9 cellular contexts compared by ENCODE assay signal in the genomic region with DNA sequence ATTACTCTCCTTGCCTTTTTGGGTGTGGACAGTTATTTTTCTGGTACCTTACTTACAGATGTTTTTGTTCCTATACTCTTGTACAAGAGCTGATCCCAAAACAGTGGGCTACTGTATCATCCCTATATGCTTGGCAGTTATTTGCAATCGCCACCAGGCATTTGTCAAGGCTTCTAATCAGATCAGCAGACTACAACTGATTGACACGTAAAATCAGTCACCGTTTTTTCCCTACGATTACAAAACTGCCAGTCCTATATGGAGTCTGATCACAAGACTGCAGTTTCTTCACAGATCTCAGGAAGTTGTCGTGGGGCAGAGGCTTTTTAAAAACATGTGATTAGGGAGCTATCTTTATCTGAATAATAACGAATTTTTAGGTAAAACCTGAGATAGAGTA. TPM values are rescaled to one million over a fixed set of nuclear protein-coding genes. Genes with fewer than 3 reads are reported as not detected.
DNase-seq lines count a peak whose midpoint lies in the region; ATAC-seq lines count a peak whose summit lies in the region.
"Had no signal": no experiment of that assay in that cellular context is flagged by ENCODE, and none has a peak within 500 bp of the region (broad histone marks: within the 10 kb centered on the region; RNA-seq: fewer than 3 reads in every experiment).

No MANE protein-coding gene starts in this region.

- H3K27ac Mint-ChIP-seq in CD4-positive, alpha-beta memory T cell: peak overlapping the region; percentile 7 to 93 (median 88)
- H3K27ac Mint-ChIP-seq in IgD-negative memory B cell: peak overlapping the region; percentile 71 to 97 (median 93)
- no peak overlapping the region for H3K27ac Mint-ChIP-seq in activated naive CD8-positive, alpha-beta T cell treated with anti-CD3 and anti-CD28 coated beads for 36 hours
- H3K27ac Mint-ChIP-seq in naive thymus-derived CD4-positive, alpha-beta T cell: peak overlapping the region; percentile 42 to 97 (median 84)

- peaks cover 11 to 24% of the 10 kb centered on the region in 2 donors for H3K36me3 Mint-ChIP-seq in CD4-positive, alpha-beta memory T cell
- no peaks in the 10 kb centered on the region for H3K36me3 Mint-ChIP-seq in IgD-negative memory B cell
- peaks cover 23% of the 10 kb centered on the region for H3K36me3 Mint-ChIP-seq in activated naive CD8-positive, alpha-beta T cell treated with anti-CD3 and anti-CD28 coated beads for 36 hours
- H3K36me3 Mint-ChIP-seq in naive thymus-derived CD4-positive, alpha-beta T cell: peaks cover 4 to 16% (median 10%) of the 10 kb centered on the region in 5 donors

- no peak for ATAC-seq in naive thymus-derived CD4-positive, alpha-beta T cell

- no peaks in the 10 kb centered on the region for H3K27me3 Mint-ChIP-seq in CD4-positive, alpha-beta memory T cell
- no peaks in the 10 kb centered on the region for H3K27me3 Mint-ChIP-seq in IgD-negative memory B cell
- H3K27me3 Mint-ChIP-seq in activated naive CD8-positive, alpha-beta T cell treated with anti-CD3 and anti-CD28 coated beads for 36 hours: no peaks in the 10 kb centered on the region
- no peaks in the 10 kb centered on the region for H3K27me3 Mint-ChIP-seq in naive thymus-derived CD4-positive, alpha-beta T cell

- H3K36me3 ChIP-seq in CD4-positive, alpha-beta memory T cell (ENCODE audit: insufficient read depth, low read length): peaks cover 7% of the 10 kb centered on the region
- H3K36me3 ChIP-seq in naive thymus-derived CD4-positive, alpha-beta T cell (ENCODE audit: control insufficient read depth in 2 of 3, insufficient read depth in 3 of 3, low read length in 3 of 3): peaks cover 0 to 12% (median 0%) of the 10 kb centered on the region in 3 experiments

- DNase-seq in CD4-positive, alpha-beta memory T cell: no peak
- DNase-seq in activated naive CD8-positive, alpha-beta T cell treated with anti-CD3 and anti-CD28 coated beads for 36 hours: no peak
- DNase-seq in naive thymus-derived CD4-positive, alpha-beta T cell: no peak
- DNase-seq in SKM-1 treated with dmso at 0.1 percent for 144 hours (lab: John Stamatoyannopoulos, UW; ENCODE audit: unreplicated experiment) (no peak), dermis blood vessel endothelial cell (no peak)
- DNase-seq in stimulated activated CD4-positive, alpha-beta T cell treated with anti-CD3 and anti-CD28 coated beads, Interleukin-1b, Interleukin-23, amount 100 ng/mL, for 48 hours: no peak
- no peak for DNase-seq in stimulated activated CD4-positive, alpha-beta T cell treated with anti-CD3 and anti-CD28 coated beads, Interleukin-2, amount 100 ng/mL, for 48 hours
- DNase-seq: GDM1 had no signal

- peak overlapping the region; percentile 64 to 80 (median 66) for H3K4me3 Mint-ChIP-seq in CD4-positive, alpha-beta memory T cell
- peak overlapping the region in 3 of 4 donors; percentile 39 to 93 (median 43) for H3K4me3 Mint-ChIP-seq in IgD-negative memory B cell
- peak overlapping the region; percentile 64 for H3K4me3 Mint-ChIP-seq in activated naive CD8-positive, alpha-beta T cell treated with anti-CD3 and anti-CD28 coated beads for 36 hours
- peak overlapping the region; percentile 46 to 98 (median 66) for H3K4me3 Mint-ChIP-seq in naive thymus-derived CD4-positive, alpha-beta T cell

- intact Hi-C loops in CD4-positive, alpha-beta memory T cell (cut with micrococcal nuclease): loop anchor here (10.0 kb wide), 1 partner anchor 392 kb away; a partner anchor contains a TSS
- intact Hi-C loops in naive thymus-derived CD4-positive, alpha-beta T cell (cut with micrococcal nuclease): loop anchor here in 1 of 2 donors (10.0 kb wide), 2 partner anchors 1062 to 1968 kb away; a partner anchor contains a TSS

- POLR2A ChIA-PET in CD4-positive, alpha-beta memory T cell (lab: Charles Lee; ENCODE audit: partially characterized antibody): interaction anchor here (0.6 to 2.1 kb wide), 3 partner anchors 13 to 460 kb away, joined by 3 to 10 read pairs (median 3); a partner anchor contains a TSS
- POLR2A ChIA-PET in naive thymus-derived CD4-positive, alpha-beta T cell (lab: Charles Lee): interaction anchor here (0.6 to 6.2 kb wide), 4 partner anchors 9 to 1261 kb away, joined by 3 to 69 read pairs (median 4); a partner anchor contains a TSS

- CTCF ChIA-PET in CD4-positive, alpha-beta memory T cell (lab: Charles Lee; ENCODE audit: partially characterized antibody): interaction anchor here (1.0 to 5.6 kb wide), 5 partner anchors 8 to 73 kb away, joined by 4 to 41 read pairs (median 15); a partner anchor contains a TSS
- CTCF ChIA-PET in naive thymus-derived CD4-positive, alpha-beta T cell (lab: Charles Lee): no interaction called here

- H3K4me3 ChIP-seq in CD4-positive, alpha-beta memory T cell (ENCODE audit: low read length in 2 of 2): no peak overlapping the region
- H3K4me3 ChIP-seq in naive thymus-derived CD4-positive, alpha-beta T cell (ENCODE audit: low read length): no peak overlapping the region

- H3K27me3 ChIP-seq in CD4-positive, alpha-beta memory T cell (ENCODE audit: insufficient read depth, low read length): no peaks in the 10 kb centered on the region
- H3K27me3 ChIP-seq in naive thymus-derived CD4-positive, alpha-beta T cell (ENCODE audit: control insufficient read depth in 2 of 2, insufficient read depth in 2 of 2, low read length in 2 of 2): no peaks in the 10 kb centered on the region

- H3K4me1 ChIP-seq in CD4-positive, alpha-beta memory T cell (ENCODE audit: insufficient read depth, low read length): peaks cover 37% of the 10 kb centered on the region
- H3K4me1 ChIP-seq in naive thymus-derived CD4-positive, alpha-beta T cell (ENCODE audit: control insufficient read depth in 2 of 2, insufficient read depth in 2 of 2, low read length in 2 of 2): peaks cover 9 to 23% of the 10 kb centered on the region in 2 donors

- H3K9me3 Mint-ChIP-seq in CD4-positive, alpha-beta memory T cell: no peaks in the 10 kb centered on the region
- H3K9me3 Mint-ChIP-seq in IgD-negative memory B cell: no peaks in the 10 kb centered on the region
- H3K9me3 Mint-ChIP-seq in activated naive CD8-positive, alpha-beta T cell treated with anti-CD3 and anti-CD28 coated beads for 36 hours: no peaks in the 10 kb centered on the region
- H3K9me3 Mint-ChIP-seq in naive thymus-derived CD4-positive, alpha-beta T cell: no peaks in the 10 kb centered on the region

- no peaks in the 10 kb centered on the region for H3K9me3 ChIP-seq in CD4-positive, alpha-beta memory T cell (ENCODE audit: control insufficient read depth in 1 of 2, low read length in 2 of 2)
- H3K9me3 ChIP-seq in naive thymus-derived CD4-positive, alpha-beta T cell (ENCODE audit: control insufficient read depth in 2 of 3, low read length in 3 of 3): no peaks in the 10 kb centered on the region

- peaks cover 29 to 41% (median 37%) of the 10 kb centered on the region in 4 donors for H3K4me1 Mint-ChIP-seq in CD4-positive, alpha-beta memory T cell
- peaks cover 24 to 35% (median 29%) of the 10 kb centered on the region in 3 donors for H3K4me1 Mint-ChIP-seq in IgD-negative memory B cell
- peaks cover 42% of the 10 kb centered on the region for H3K4me1 Mint-ChIP-seq in activated naive CD8-positive, alpha-beta T cell treated with anti-CD3 and anti-CD28 coated beads for 36 hours
- H3K4me1 Mint-ChIP-seq in naive thymus-derived CD4-positive, alpha-beta T cell: peaks cover 27 to 63% (median 46%) of the 10 kb centered on the region in 7 donors

- no peak overlapping the region for H3K27ac ChIP-seq in CD4-positive, alpha-beta memory T cell (ENCODE audit: low read depth, low read length)
- H3K27ac ChIP-seq in naive thymus-derived CD4-positive, alpha-beta T cell (ENCODE audit: low read depth, low read length): peak overlapping the region; percentile 17

RNA-seq across cellular contexts. Expression of a gene that starts 1.3 kb away (rescaled TPM):
- 10 to 100 TPM; 20.2 to 24.0 TPM for total RNA-seq in CD4-positive, alpha-beta memory T cell
- polyA plus RNA-seq in CD4-positive, alpha-beta memory T cell: 10 to 100 TPM; 37.3 to 44.5 TPM
- 28.8 TPM for polyA plus RNA-seq in IgD-negative memory B cell
- total RNA-seq in activated naive CD8-positive, alpha-beta T cell treated with anti-CD3 and anti-CD28 coated beads for 36 hours: 10 to 100 TPM; 14.3 to 14.5 TPM
- total RNA-seq in naive thymus-derived CD4-positive, alpha-beta T cell: 10 to 100 TPM in 4 of 5 experiments, 1 to 10 TPM in 1; 8.0 to 26.6 (median 12.4) TPM
- polyA plus RNA-seq in naive thymus-derived CD4-positive, alpha-beta T cell: 10 to 100 TPM; 42.1 to 47.7 TPM
- total RNA-seq in dermis blood vessel endothelial cell: 8.7 and 18.2 TPM in 2 replicates

RNA-seq across cellular contexts. Expression of a gene that starts 1.8 kb away (rescaled TPM):
- 10 to 100 TPM; 39.0 to 39.9 TPM for total RNA-seq in CD4-positive, alpha-beta memory T cell
- 100 to 1,000 TPM in 1 of 2 donors, 10 to 100 TPM in 1; 59.4 to 108 TPM for polyA plus RNA-seq in CD4-positive, alpha-beta memory T cell
- polyA plus RNA-seq in IgD-negative memory B cell: 53.8 TPM
- 10 to 100 TPM; 16.6 to 16.7 TPM for total RNA-seq in activated naive CD8-positive, alpha-beta T cell treated with anti-CD3 and anti-CD28 coated beads for 36 hours
- 100 to 1,000 TPM in 1 of 5 experiments, 10 to 100 TPM in 4; 20.5 to 102 (median 43.6) TPM for total RNA-seq in naive thymus-derived CD4-positive, alpha-beta T cell
- 10 to 100 TPM; 59.4 to 80.8 TPM for polyA plus RNA-seq in naive thymus-derived CD4-positive, alpha-beta T cell
- 30.0 and 30.6 TPM in 2 replicates for total RNA-seq in dermis blood vessel endothelial cell

RNA-seq across cellular contexts. Expression of a gene that starts 20.4 kb away (rescaled TPM):
- 10 to 100 TPM; 11.6 to 12.7 TPM for total RNA-seq in CD4-positive, alpha-beta memory T cell
- polyA plus RNA-seq in CD4-positive, alpha-beta memory T cell: 10 to 100 TPM; 23.0 to 28.8 TPM
- 31.5 TPM for polyA plus RNA-seq in IgD-negative memory B cell
- total RNA-seq in activated naive CD8-positive, alpha-beta T cell treated with anti-CD3 and anti-CD28 coated beads for 36 hours: 10 to 100 TPM; 20.3 to 21.3 TPM
- 10 to 100 TPM in 2 of 5 experiments, 1 to 10 TPM in 3; 3.5 to 17.4 (median 8.3) TPM for total RNA-seq in naive thymus-derived CD4-positive, alpha-beta T cell
- polyA plus RNA-seq in naive thymus-derived CD4-positive, alpha-beta T cell: 10 to 100 TPM; 12.4 to 19.2 TPM
- 14.4 and 15.3 TPM in 2 replicates for total RNA-seq in dermis blood vessel endothelial cell

RNA-seq across cellular contexts. Expression of a gene that starts 20.6 kb away (rescaled TPM):
- 10 to 100 TPM; 17.5 to 17.8 TPM for total RNA-seq in CD4-positive, alpha-beta memory T cell
- 10 to 100 TPM; 28.5 to 47.8 TPM for polyA plus RNA-seq in CD4-positive, alpha-beta memory T cell
- 39.2 TPM for polyA plus RNA-seq in IgD-negative memory B cell
- 10 to 100 TPM; 41.3 to 41.6 TPM for total RNA-seq in activated naive CD8-positive, alpha-beta T cell treated with anti-CD3 and anti-CD28 coated beads for 36 hours
- 10 to 100 TPM; 10.1 to 31.3 (median 13.5) TPM for total RNA-seq in naive thymus-derived CD4-positive, alpha-beta T cell
- polyA plus RNA-seq in naive thymus-derived CD4-positive, alpha-beta T cell: 10 to 100 TPM; 26.6 to 27.8 TPM
- 35.6 and 43.9 TPM in 2 replicates for total RNA-seq in dermis blood vessel endothelial cell
